Comparison of ENCODE assay signal across 1 cellular context in genomic region chr2:167478196-167478595, GRCh38.
TF ChIP-seq lines count a peak whose summit lies in the region.

No MANE protein-coding gene starts in this region.

TF ChIP-seq in GM23338, 12 proteins besides CTCF, POLR2A, EP300 and RAD21 (continued from another document):
- no peak for TF ChIP-seq ZNF462 (CRISPR knock-in tag; IDR thresholded peaks at IDR 0.05)
- no peak for TF ChIP-seq ZNF114 (CRISPR knock-in tag; IDR thresholded peaks at IDR 0.05)
